Comparison of ENCODE assay signal across 2 cellular contexts in the genomic region with DNA sequence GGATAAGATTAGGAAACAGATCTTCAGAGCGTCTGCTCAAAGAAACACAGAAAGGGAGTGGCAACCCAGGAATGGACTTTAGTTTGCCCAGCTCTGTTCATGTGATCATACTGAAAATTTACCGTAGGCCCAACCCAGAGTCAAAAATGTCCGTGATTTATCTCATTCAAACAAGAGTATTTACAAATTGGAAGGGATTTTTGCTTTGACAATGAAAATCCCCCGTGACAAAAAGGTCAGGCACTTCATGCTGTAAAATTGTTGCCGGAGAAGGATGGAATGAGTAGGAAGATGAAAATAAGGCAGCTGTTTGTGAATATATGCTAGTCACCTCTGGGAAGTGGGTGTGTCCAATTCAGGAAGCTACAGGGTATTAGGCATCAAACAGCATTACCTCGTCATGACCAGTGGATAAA.
TF ChIP-seq lines count a peak whose summit lies in the region.

No MANE protein-coding gene starts in this region.

TF ChIP-seq in liver, 16 proteins besides CTCF, POLR2A, EP300 and RAD21:
- peak; percentile 29 for TF ChIP-seq FOXA2 (IDR thresholded peaks at IDR 0.05)
- TF ChIP-seq, protein P1, sequence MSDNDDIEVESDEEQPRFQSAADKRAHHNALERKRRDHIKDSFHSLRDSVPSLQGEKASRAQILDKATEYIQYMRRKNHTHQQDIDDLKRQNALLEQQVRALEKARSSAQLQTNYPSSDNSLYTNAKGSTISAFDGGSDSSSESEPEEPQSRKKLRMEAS (IDR thresholded peaks at IDR 0.05), result no peak
- TF ChIP-seq NR2F2 (IDR thresholded peaks at IDR 0.05), result no peak
- peak in 1 of 2 donors; percentile 41 for TF ChIP-seq JUND (IDR thresholded peaks at IDR 0.05)
- no peak for TF ChIP-seq FOXA1 (IDR thresholded peaks at IDR 0.05)
- no peak for TF ChIP-seq EGR1 (IDR thresholded peaks at IDR 0.05; ENCODE audit: low read depth in 2 of 2)
- peak; percentile 53 for TF ChIP-seq HNF4G (IDR thresholded peaks at IDR 0.05)
- TF ChIP-seq, protein P2, sequence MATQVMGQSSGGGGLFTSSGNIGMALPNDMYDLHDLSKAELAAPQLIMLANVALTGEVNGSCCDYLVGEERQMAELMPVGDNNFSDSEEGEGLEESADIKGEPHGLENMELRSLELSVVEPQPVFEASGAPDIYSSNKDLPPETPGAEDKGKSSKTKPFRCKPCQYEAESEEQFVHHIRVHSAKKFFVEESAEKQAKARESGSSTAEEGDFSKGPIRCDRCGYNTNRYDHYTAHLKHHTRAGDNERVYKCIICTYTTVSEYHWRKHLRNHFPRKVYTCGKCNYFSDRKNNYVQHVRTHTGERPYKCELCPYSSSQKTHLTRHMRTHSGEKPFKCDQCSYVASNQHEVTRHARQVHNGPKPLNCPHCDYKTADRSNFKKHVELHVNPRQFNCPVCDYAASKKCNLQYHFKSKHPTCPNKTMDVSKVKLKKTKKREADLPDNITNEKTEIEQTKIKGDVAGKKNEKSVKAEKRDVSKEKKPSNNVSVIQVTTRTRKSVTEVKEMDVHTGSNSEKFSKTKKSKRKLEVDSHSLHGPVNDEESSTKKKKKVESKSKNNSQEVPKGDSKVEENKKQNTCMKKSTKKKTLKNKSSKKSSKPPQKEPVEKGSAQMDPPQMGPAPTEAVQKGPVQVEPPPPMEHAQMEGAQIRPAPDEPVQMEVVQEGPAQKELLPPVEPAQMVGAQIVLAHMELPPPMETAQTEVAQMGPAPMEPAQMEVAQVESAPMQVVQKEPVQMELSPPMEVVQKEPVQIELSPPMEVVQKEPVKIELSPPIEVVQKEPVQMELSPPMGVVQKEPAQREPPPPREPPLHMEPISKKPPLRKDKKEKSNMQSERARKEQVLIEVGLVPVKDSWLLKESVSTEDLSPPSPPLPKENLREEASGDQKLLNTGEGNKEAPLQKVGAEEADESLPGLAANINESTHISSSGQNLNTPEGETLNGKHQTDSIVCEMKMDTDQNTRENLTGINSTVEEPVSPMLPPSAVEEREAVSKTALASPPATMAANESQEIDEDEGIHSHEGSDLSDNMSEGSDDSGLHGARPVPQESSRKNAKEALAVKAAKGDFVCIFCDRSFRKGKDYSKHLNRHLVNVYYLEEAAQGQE (IDR thresholded peaks at IDR 0.05), result peak; percentile 63
- TF ChIP-seq TAF1 (conservative IDR thresholded peaks at IDR 0.05), result peak; percentile 24
- TF ChIP-seq, protein P3, sequence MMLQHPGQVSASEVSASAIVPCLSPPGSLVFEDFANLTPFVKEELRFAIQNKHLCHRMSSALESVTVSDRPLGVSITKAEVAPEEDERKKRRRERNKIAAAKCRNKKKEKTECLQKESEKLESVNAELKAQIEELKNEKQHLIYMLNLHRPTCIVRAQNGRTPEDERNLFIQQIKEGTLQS (IDR thresholded peaks at IDR 0.05), result no peak
- peak; percentile 36 for TF ChIP-seq SP1 (IDR thresholded peaks at IDR 0.05)
- TF ChIP-seq GABPA (IDR thresholded peaks at IDR 0.05 in 1 of 2, conservative IDR thresholded peaks at IDR 0.05 in 1 of 2), result no peak
- peak; percentile 94 for TF ChIP-seq YY1 (IDR thresholded peaks at IDR 0.05)
- TF ChIP-seq HNF4A (conservative IDR thresholded peaks at IDR 0.05), result peak; percentile 81 to 89
- TF ChIP-seq RXRA (IDR thresholded peaks at IDR 0.05), result peak in 1 of 2 donors; percentile 53
- TF ChIP-seq, protein P4, sequence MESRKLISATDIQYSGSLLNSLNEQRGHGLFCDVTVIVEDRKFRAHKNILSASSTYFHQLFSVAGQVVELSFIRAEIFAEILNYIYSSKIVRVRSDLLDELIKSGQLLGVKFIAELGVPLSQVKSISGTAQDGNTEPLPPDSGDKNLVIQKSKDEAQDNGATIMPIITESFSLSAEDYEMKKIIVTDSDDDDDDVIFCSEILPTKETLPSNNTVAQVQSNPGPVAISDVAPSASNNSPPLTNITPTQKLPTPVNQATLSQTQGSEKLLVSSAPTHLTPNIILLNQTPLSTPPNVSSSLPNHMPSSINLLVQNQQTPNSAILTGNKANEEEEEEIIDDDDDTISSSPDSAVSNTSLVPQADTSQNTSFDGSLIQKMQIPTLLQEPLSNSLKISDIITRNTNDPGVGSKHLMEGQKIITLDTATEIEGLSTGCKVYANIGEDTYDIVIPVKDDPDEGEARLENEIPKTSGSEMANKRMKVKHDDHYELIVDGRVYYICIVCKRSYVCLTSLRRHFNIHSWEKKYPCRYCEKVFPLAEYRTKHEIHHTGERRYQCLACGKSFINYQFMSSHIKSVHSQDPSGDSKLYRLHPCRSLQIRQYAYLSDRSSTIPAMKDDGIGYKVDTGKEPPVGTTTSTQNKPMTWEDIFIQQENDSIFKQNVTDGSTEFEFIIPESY (IDR thresholded peaks at IDR 0.05), result no peak

TF ChIP-seq in HepG2, 621 proteins besides CTCF, POLR2A, EP300 and RAD21:
- TF ChIP-seq, protein P5, sequence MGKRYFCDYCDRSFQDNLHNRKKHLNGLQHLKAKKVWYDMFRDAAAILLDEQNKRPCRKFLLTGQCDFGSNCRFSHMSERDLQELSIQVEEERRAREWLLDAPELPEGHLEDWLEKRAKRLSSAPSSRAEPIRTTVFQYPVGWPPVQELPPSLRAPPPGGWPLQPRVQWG (CRISPR knock-in tag; IDR thresholded peaks at IDR 0.05; ENCODE audit: borderline replicate concordance, low read depth), result no peak
- TF ChIP-seq NR3C1 (CRISPR knock-in tag; IDR thresholded peaks at IDR 0.05), result no peak
- TF ChIP-seq ZFP37 (CRISPR knock-in tag; IDR thresholded peaks at IDR 0.05; ENCODE audit: borderline replicate concordance), result no peak
- TF ChIP-seq SMC3 (IDR thresholded peaks at IDR 0.05; ENCODE audit: low read length), result no peak
- no peak for TF ChIP-seq TSC22D2 (CRISPR knock-in tag; IDR thresholded peaks at IDR 0.05; ENCODE audit: borderline replicate concordance)
- TF ChIP-seq RFX5 (IDR thresholded peaks at IDR 0.05; ENCODE audit: low read depth, low read length), result no peak
- no peak for TF ChIP-seq ZIK1 (CRISPR knock-in tag; IDR thresholded peaks at IDR 0.05; ENCODE audit: borderline replicate concordance, low read depth)
- TF ChIP-seq, protein P6, sequence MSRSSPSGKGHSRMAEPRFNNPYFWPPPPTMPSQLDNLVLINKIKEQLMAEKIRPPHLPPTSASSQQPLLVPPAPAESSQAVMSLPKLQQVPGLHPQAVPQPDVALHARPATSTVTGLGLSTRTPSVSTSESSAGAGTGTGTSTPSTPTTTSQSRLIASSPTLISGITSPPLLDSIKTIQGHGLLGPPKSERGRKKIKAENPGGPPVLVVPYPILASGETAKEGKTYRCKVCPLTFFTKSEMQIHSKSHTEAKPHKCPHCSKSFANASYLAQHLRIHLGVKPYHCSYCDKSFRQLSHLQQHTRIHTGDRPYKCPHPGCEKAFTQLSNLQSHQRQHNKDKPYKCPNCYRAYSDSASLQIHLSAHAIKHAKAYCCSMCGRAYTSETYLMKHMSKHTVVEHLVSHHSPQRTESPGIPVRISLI (CRISPR knock-in tag; IDR thresholded peaks at IDR 0.05; ENCODE audit: borderline replicate concordance), result no peak
- no peak for TF ChIP-seq ZNF558 (CRISPR knock-in tag; IDR thresholded peaks at IDR 0.05; ENCODE audit: borderline replicate concordance)
- TF ChIP-seq KAT7 (CRISPR knock-in tag; IDR thresholded peaks at IDR 0.05; ENCODE audit: borderline replicate concordance), result no peak
- TF ChIP-seq GATAD1 (CRISPR knock-in tag; IDR thresholded peaks at IDR 0.05), result no peak
- TF ChIP-seq ATF1 (CRISPR knock-in tag; IDR thresholded peaks at IDR 0.05), result no peak
- TF ChIP-seq FOXA1 (IDR thresholded peaks at IDR 0.05), result no peak
- no peak for TF ChIP-seq FOXA1 (CRISPR knock-in tag; IDR thresholded peaks at IDR 0.05)
- TF ChIP-seq, protein P7, sequence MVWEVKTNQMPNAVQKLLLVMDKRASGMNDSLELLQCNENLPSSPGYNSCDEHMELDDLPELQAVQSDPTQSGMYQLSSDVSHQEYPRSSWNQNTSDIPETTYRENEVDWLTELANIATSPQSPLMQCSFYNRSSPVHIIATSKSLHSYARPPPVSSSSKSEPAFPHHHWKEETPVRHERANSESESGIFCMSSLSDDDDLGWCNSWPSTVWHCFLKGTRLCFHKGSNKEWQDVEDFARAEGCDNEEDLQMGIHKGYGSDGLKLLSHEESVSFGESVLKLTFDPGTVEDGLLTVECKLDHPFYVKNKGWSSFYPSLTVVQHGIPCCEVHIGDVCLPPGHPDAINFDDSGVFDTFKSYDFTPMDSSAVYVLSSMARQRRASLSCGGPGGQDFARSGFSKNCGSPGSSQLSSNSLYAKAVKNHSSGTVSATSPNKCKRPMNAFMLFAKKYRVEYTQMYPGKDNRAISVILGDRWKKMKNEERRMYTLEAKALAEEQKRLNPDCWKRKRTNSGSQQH (CRISPR knock-in tag; IDR thresholded peaks at IDR 0.05; ENCODE audit: low read depth), result no peak
- TF ChIP-seq, protein P8, sequence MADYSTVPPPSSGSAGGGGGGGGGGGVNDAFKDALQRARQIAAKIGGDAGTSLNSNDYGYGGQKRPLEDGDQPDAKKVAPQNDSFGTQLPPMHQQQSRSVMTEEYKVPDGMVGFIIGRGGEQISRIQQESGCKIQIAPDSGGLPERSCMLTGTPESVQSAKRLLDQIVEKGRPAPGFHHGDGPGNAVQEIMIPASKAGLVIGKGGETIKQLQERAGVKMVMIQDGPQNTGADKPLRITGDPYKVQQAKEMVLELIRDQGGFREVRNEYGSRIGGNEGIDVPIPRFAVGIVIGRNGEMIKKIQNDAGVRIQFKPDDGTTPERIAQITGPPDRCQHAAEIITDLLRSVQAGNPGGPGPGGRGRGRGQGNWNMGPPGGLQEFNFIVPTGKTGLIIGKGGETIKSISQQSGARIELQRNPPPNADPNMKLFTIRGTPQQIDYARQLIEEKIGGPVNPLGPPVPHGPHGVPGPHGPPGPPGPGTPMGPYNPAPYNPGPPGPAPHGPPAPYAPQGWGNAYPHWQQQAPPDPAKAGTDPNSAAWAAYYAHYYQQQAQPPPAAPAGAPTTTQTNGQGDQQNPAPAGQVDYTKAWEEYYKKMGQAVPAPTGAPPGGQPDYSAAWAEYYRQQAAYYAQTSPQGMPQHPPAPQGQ (CRISPR knock-in tag; IDR thresholded peaks at IDR 0.05; ENCODE audit: borderline replicate concordance), result no peak
